23 cellular contexts compared by ENCODE assay signal in genomic region chrX:1094934-1095333, GRCh38.
"Had no signal": no experiment of that assay in that cellular context is flagged by ENCODE, and none has a peak within 500 bp of the region (broad histone marks: within the 10 kb centered on the region; RNA-seq: fewer than 3 reads in every experiment).

No MANE protein-coding gene starts in this region.

- H3K9me3 ChIP-seq: pancreas, right lobe of liver had no signal

- H3K4me1 ChIP-seq: lower lobe of right lung, pancreas, right lobe of liver, suprapubic skin, transverse colon, upper lobe of right lung, uterus had no signal

- H3K27ac Mint-ChIP-seq: effector memory CD8-positive, alpha-beta T cell; nephron progenitor cell; progenitor cell of endocrine pancreas; stimulated activated naive CD8-positive, alpha-beta T cell treated with anti-CD3 and anti-CD28 coated beads, Interleukin-15, amount 100 ng/mL, for 72 hours had no signal

- H3K27ac ChIP-seq: hepatocyte, lower lobe of right lung, neutrophil, pancreas, right lobe of liver, suprapubic skin, transverse colon, upper lobe of right lung, uterus had no signal

- ATAC-seq: effector memory CD8-positive, alpha-beta T cell; left ventricle myocardium superior; lower lobe of right lung; naive thymus-derived CD8-positive, alpha-beta T cell; pancreas; right lobe of liver; stimulated activated naive CD8-positive, alpha-beta T cell treated with anti-CD3 and anti-CD28 coated beads, Interleukin-15, amount 100 ng/mL, for 72 hours; upper lobe of right lung had no signal

- DNase-seq: cortex of kidney; effector memory CD8-positive, alpha-beta T cell; head of caudate nucleus; left ventricle myocardium superior; lower lobe of right lung; naive thymus-derived CD8-positive, alpha-beta T cell; nephron progenitor cell; pancreas; stimulated activated CD4-positive, alpha-beta T cell treated with anti-CD3 and anti-CD28 coated beads, Interleukin-12 subunit alpha, Interleukin-12 subunit beta, amount 100 ng/mL, for 4 hours; stimulated activated CD4-positive, alpha-beta T cell treated with anti-CD3 and anti-CD28 coated beads, Interleukin-1b, Interleukin-23, amount 100 ng/mL, for 48 hours; stimulated activated CD4-positive, alpha-beta T cell treated with anti-CD3 and anti-CD28 coated beads, Interleukin-4, amount 100 ng/mL, for 1 hour; stimulated activated CD8-positive, alpha-beta memory T cell treated with anti-CD3 and anti-CD28 coated beads, Interleukin-4, amount 100 ng/mL, for 48 hours; stimulated activated naive CD4-positive, alpha-beta T cell; stimulated activated naive CD8-positive, alpha-beta T cell treated with anti-CD3 and anti-CD28 coated beads, Interleukin-15, amount 100 ng/mL, for 72 hours; transverse colon; upper lobe of right lung; uterus had no signal

- H3K4me3 Mint-ChIP-seq: effector memory CD8-positive, alpha-beta T cell; nephron progenitor cell; stimulated activated naive CD8-positive, alpha-beta T cell treated with anti-CD3 and anti-CD28 coated beads, Interleukin-15, amount 100 ng/mL, for 72 hours had no signal

- H3K4me2 ChIP-seq: hepatocyte, smooth muscle cell had no signal

- H2AFZ ChIP-seq: hepatocyte had no signal

- H3K4me3 ChIP-seq: hepatocyte, lower lobe of right lung, pancreas, right lobe of liver, smooth muscle cell, suprapubic skin, transverse colon, upper lobe of right lung, uterus had no signal

- H3K36me3 ChIP-seq: lower lobe of right lung, neutrophil, pancreas, right lobe of liver, suprapubic skin, transverse colon, upper lobe of right lung, uterus had no signal

- H3K27me3 ChIP-seq: hepatocyte, pancreas, right lobe of liver, suprapubic skin, transverse colon, upper lobe of right lung, uterus had no signal
